ENCODE assay signal across 1 cellular context in genomic region chr3:83514130-83514914, GRCh38.
TF ChIP-seq lines count a peak whose summit lies in the region.

No MANE protein-coding gene starts in this region.

TF ChIP-seq in SK-N-SH treated with all-trans-retinoic acid at 6 μM for 48 hours, 23 proteins besides CTCF, POLR2A, EP300 and RAD21 (continued from another document):
- TF ChIP-seq TSHZ2 (CRISPR knock-in tag; IDR thresholded peaks at IDR 0.05) (no peak), CSRNP3 (CRISPR knock-in tag; IDR thresholded peaks at IDR 0.05) (no peak)
